ENCODE assay signal across 8 cellular contexts in the genomic region with DNA sequence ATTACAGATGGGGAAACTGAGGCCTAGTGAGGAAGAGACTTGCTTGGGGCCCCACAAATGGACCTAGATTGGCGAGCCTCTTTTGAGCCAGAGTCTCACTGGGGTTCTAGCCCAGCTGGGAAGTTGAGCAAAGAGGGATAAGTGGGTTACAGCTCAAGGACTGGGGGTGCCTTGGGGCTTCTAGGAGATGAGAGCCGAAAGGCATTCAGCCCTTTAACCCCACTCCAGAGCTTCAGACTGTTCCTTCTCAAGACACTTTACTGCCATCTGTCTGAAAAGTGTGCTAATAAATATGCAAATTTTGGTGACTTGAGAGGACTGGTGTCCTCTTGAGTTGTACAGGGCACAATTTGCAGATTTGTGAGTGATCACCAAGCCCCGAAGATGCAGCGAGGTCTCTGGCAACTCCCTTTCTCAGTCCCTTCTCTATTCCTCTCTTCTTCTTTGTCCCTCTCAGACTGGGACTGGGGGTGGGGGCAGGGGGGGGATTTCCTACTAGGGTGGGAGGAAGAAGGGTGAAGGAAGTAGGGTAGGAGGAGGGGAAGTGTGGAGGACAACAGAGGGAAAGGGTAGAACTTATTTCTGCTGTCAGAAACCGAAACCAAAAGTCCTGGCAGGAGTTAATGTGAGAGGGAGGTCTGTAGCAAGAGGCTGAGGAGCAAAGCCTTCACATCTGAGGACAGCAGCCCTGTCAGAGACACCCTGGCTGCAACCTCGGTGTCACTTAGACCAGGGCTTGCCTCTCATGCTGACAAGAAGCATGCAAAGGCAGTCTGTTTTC. TPM values are rescaled to one million over a fixed set of nuclear protein-coding genes. Genes with fewer than 3 reads are reported as not detected.
DNase-seq lines count a peak whose midpoint lies in the region; ATAC-seq and TF ChIP-seq lines count a peak whose summit lies in the region.

No MANE protein-coding gene starts in this region.

- H3K79me2 ChIP-seq in PC-9 (ENCODE audit: low read depth): no peaks in the 10 kb centered on the region

- no peaks in the 10 kb centered on the region for H3K9me2 ChIP-seq in PC-9 (ENCODE audit: insufficient read depth)

- POLR2A ChIA-PET in CD8-positive, alpha-beta memory T cell (lab: Charles Lee): interaction anchor here (0.6 to 3.1 kb wide), 12 partner anchors 8 to 409 kb away, joined by 3 to 36 read pairs (median 8); a partner anchor contains a TSS
- POLR2A ChIA-PET in PC-9 (lab: Charles Lee; ENCODE audit: unreplicated experiment): interaction anchor here (0.6 to 0.7 kb wide), 4 partner anchors 39 to 508 kb away, joined by 4 to 13 read pairs (median 8); a partner anchor contains a TSS

- no peak for TF ChIP-seq CTCF in PC-9 (conservative IDR thresholded peaks at IDR 0.05)
- TF ChIP-seq CTCF in brain microvascular endothelial cell (IDR thresholded peaks at IDR 0.05; ENCODE audit: low read depth, low read length, missing control alignments): no peak
- TF ChIP-seq CTCF in liver (IDR thresholded peaks at IDR 0.05; ENCODE audit: low read depth, low read length, missing input control): no peak

- H3K9me3 ChIP-seq in CD8-positive, alpha-beta memory T cell (ENCODE audit: low read length): no peaks in the 10 kb centered on the region
- no peaks in the 10 kb centered on the region for H3K9me3 ChIP-seq in PC-9 (ENCODE audit: insufficient read depth, low read depth)
- no peaks in the 10 kb centered on the region for H3K9me3 ChIP-seq in liver (ENCODE audit: control insufficient read depth in 4 of 4, low read length in 3 of 4)
- H3K9me3 ChIP-seq in thymus (ENCODE audit: control insufficient read depth): no peaks in the 10 kb centered on the region

- peak; percentile 20 to 55 (median 44) for DNase-seq in CD8-positive, alpha-beta memory T cell
- DNase-seq in PC-9 (no peak), brain microvascular endothelial cell (peak; percentile 28), NCI-H1092 treated with DMSO at 0.1 percent for 48 hours (lab: John Stamatoyannopoulos, UW) (no peak)

- H3K4me1 ChIP-seq in CD8-positive, alpha-beta memory T cell (ENCODE audit: insufficient read depth, low read length): peaks cover 62% of the 10 kb centered on the region
- H3K4me1 ChIP-seq in PC-9 (replicated peaks; ENCODE audit: insufficient read depth): peaks cover 40% of the 10 kb centered on the region
- peaks cover 0 to 19% (median 7%) of the 10 kb centered on the region in 4 donors for H3K4me1 ChIP-seq in liver (ENCODE audit: control insufficient read depth in 4 of 4, insufficient read depth in 4 of 4, low read length in 3 of 4)
- H3K4me1 ChIP-seq in thymus (ENCODE audit: control insufficient read depth, insufficient read depth, low read length): peaks cover 31% of the 10 kb centered on the region

- TF ChIP-seq RAD21 in liver (IDR thresholded peaks at IDR 0.05): peak in 1 of 2 donors; percentile 43

- peaks cover 11% of the 10 kb centered on the region; the same call in 1 of the 2 replicates for H3F3A ChIP-seq in PC-9 (ENCODE audit: insufficient read depth, low read depth)

- WGBS in liver: 51% methylated on average over 6 of the region's 6 CpGs
- 9% methylated on average over 6 of the region's 6 CpGs for WGBS in thymus

- H4K20me1 ChIP-seq in PC-9 (ENCODE audit: insufficient read depth): no peaks in the 10 kb centered on the region

- H3K4me3 Mint-ChIP-seq in CD8-positive, alpha-beta memory T cell: peak overlapping the region; percentile 78 to 94 (median 87)

- peak; percentile 26 for ATAC-seq in GM21447 (IDR thresholded peaks at IDR 0.05; ENCODE audit: unreplicated experiment)
- no peak for ATAC-seq in HG02763 (IDR thresholded peaks at IDR 0.05; ENCODE audit: unreplicated experiment)

- peaks cover 66 to 76% (median 71%) of the 10 kb centered on the region in 3 donors for H3K4me1 Mint-ChIP-seq in CD8-positive, alpha-beta memory T cell

- peak overlapping the region; percentile 59 for H3K27ac ChIP-seq in CD8-positive, alpha-beta memory T cell (ENCODE audit: low read depth, low read length)
- no peak overlapping the region for H3K27ac ChIP-seq in PC-9
- no peak overlapping the region for H3K27ac ChIP-seq in brain microvascular endothelial cell
- peak overlapping the region; percentile 76 to 88 for H3K27ac ChIP-seq in liver (ENCODE audit: low read depth in 1 of 2, low read length in 2 of 2)
- peak overlapping the region; percentile 91 for H3K27ac ChIP-seq in thymus (ENCODE audit: low read depth)

- BruUV-seq in PC-9 (replicated peaks; lab: Mats Ljungman, UMichigan): no TSS peak

- H3K27ac Mint-ChIP-seq in CD8-positive, alpha-beta memory T cell: peak overlapping the region; percentile 95 to 99 (median 98)

- H3K27me3 Mint-ChIP-seq in CD8-positive, alpha-beta memory T cell: no peaks in the 10 kb centered on the region

- no peak overlapping the region for H2AFZ ChIP-seq in PC-9

- peak overlapping the region in 1 of 2 donors; percentile 47 for H3K9ac ChIP-seq in liver (ENCODE audit: low read depth in 1 of 2, low read length in 2 of 2)

- peaks cover 0 to 5% (median 0%) of the 10 kb centered on the region in 3 donors for H3K36me3 Mint-ChIP-seq in CD8-positive, alpha-beta memory T cell

- intact Hi-C loops in PC-9 (cut with micrococcal nuclease; ENCODE audit: unreplicated experiment): loop anchor here (2.0 kb wide), 2 partner anchors 43 to 55 kb away; a partner anchor contains a TSS

- peaks cover 0 to 2% (median 0%) of the 10 kb centered on the region in 5 donors for H3K9me3 Mint-ChIP-seq in CD8-positive, alpha-beta memory T cell

- CTCF ChIA-PET in CD8-positive, alpha-beta memory T cell (lab: Charles Lee): interaction anchor here (1.4 to 5.7 kb wide), 14 partner anchors 8 to 732 kb away, joined by 3 to 62 read pairs (median 8); a partner anchor contains a TSS
- CTCF ChIA-PET in PC-9 (lab: Charles Lee): no interaction called here

- no peaks in the 10 kb centered on the region for H3K27me3 ChIP-seq in CD8-positive, alpha-beta memory T cell (ENCODE audit: insufficient read depth, low read length, poor library complexity, severe bottlenecking)
- H3K27me3 ChIP-seq in PC-9 (ENCODE audit: insufficient read depth, low read depth) (no peaks in the 10 kb centered on the region), brain microvascular endothelial cell (replicated peaks) (no peaks in the 10 kb centered on the region), liver (ENCODE audit: control insufficient read depth in 4 of 4, insufficient read depth in 4 of 4, low read length in 3 of 4) (no peaks in the 10 kb centered on the region), thymus (ENCODE audit: control insufficient read depth, insufficient read depth) (no peaks in the 10 kb centered on the region)

- in situ Hi-C loops in brain microvascular endothelial cell (cut with HindIII; ENCODE audit: low pct_ligation_motif_present, low sequenced_read_pairs): no loop called here

- H3K4me2 ChIP-seq in PC-9: peak overlapping the region; percentile 13; the same call in 1 of the 2 replicates

- no peaks in the 10 kb centered on the region for H3K36me3 ChIP-seq in CD8-positive, alpha-beta memory T cell (ENCODE audit: insufficient read depth, low read length)
- H3K36me3 ChIP-seq in PC-9 (ENCODE audit: low read depth): no peaks in the 10 kb centered on the region
- H3K36me3 ChIP-seq in brain microvascular endothelial cell (replicated peaks): no peaks in the 10 kb centered on the region
- no peaks in the 10 kb centered on the region for H3K36me3 ChIP-seq in liver (ENCODE audit: control insufficient read depth in 4 of 4, insufficient read depth in 3 of 4, low read depth in 1 of 4, low read length in 3 of 4)
- no peaks in the 10 kb centered on the region for H3K36me3 ChIP-seq in thymus (ENCODE audit: control insufficient read depth, insufficient read depth)

- peak overlapping the region; percentile 52 for H3K4me3 ChIP-seq in CD8-positive, alpha-beta memory T cell (ENCODE audit: low read length)
- H3K4me3 ChIP-seq in PC-9 (no peak overlapping the region), brain microvascular endothelial cell (ENCODE audit: low read depth, low read length) (no peak overlapping the region), liver (ENCODE audit: low read depth in 1 of 3, low read length in 3 of 3) (no peak overlapping the region), thymus (ENCODE audit: low read length) (peak overlapping the region; percentile 48)

TF ChIP-seq in liver, 16 proteins besides CTCF, POLR2A, EP300 and RAD21 (continues in another document):
- TF ChIP-seq GABPA (IDR thresholded peaks at IDR 0.05 in 1 of 2, conservative IDR thresholded peaks at IDR 0.05 in 1 of 2) (no peak), RXRA (IDR thresholded peaks at IDR 0.05) (no peak), NR2F2 (IDR thresholded peaks at IDR 0.05) (no peak)
- TF ChIP-seq, protein P1, sequence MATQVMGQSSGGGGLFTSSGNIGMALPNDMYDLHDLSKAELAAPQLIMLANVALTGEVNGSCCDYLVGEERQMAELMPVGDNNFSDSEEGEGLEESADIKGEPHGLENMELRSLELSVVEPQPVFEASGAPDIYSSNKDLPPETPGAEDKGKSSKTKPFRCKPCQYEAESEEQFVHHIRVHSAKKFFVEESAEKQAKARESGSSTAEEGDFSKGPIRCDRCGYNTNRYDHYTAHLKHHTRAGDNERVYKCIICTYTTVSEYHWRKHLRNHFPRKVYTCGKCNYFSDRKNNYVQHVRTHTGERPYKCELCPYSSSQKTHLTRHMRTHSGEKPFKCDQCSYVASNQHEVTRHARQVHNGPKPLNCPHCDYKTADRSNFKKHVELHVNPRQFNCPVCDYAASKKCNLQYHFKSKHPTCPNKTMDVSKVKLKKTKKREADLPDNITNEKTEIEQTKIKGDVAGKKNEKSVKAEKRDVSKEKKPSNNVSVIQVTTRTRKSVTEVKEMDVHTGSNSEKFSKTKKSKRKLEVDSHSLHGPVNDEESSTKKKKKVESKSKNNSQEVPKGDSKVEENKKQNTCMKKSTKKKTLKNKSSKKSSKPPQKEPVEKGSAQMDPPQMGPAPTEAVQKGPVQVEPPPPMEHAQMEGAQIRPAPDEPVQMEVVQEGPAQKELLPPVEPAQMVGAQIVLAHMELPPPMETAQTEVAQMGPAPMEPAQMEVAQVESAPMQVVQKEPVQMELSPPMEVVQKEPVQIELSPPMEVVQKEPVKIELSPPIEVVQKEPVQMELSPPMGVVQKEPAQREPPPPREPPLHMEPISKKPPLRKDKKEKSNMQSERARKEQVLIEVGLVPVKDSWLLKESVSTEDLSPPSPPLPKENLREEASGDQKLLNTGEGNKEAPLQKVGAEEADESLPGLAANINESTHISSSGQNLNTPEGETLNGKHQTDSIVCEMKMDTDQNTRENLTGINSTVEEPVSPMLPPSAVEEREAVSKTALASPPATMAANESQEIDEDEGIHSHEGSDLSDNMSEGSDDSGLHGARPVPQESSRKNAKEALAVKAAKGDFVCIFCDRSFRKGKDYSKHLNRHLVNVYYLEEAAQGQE (IDR thresholded peaks at IDR 0.05): no peak

RNA-seq across cellular contexts. Expression of a gene that starts 16.2 kb away (rescaled TPM):
- total RNA-seq in CD8-positive, alpha-beta memory T cell: 1 to 10 TPM; 3.0 TPM
- polyA plus RNA-seq in CD8-positive, alpha-beta memory T cell: 2.4 TPM
- total RNA-seq in PC-9 (2021) (14.2 and 17.5 TPM in 2 replicates), liver (1 to 10 TPM in 1 of 2 donors, under 1 TPM in 1; 0.65 to 1.0 TPM)
- polyA plus RNA-seq in liver (under 1 TPM; 0.32 to 0.53 TPM), thymus (3.6 TPM)

RNA-seq across cellular contexts. Expression of a gene that starts 53.8 kb away (rescaled TPM):
- total RNA-seq in CD8-positive, alpha-beta memory T cell: 10 to 100 TPM; 15.8 to 16.1 TPM
- polyA plus RNA-seq in CD8-positive, alpha-beta memory T cell: 33.3 TPM
- total RNA-seq in PC-9 (2021) (7.5 and 7.9 TPM in 2 replicates), liver (10 to 100 TPM; 10.2 to 11.3 TPM)
- polyA plus RNA-seq in liver (1 to 10 TPM; 2.0 to 6.9 TPM), thymus (18.7 TPM)

Comparison
In these comparisons a context has a peak if more than half of its experiments do, and no peak if none do; other contexts are left out.
1. DNase-seq: peak in CD8-positive, alpha-beta memory T cell (5 of 5) and brain microvascular endothelial cell (single experiment); none in PC-9 (0 of 2) and NCI-H1092 treated with DMSO at 0.1 percent for 48 hours (single experiment).
2. H3K27ac ChIP-seq: peak in CD8-positive, alpha-beta memory T cell (single experiment), liver (2 of 2) and thymus (single experiment); none in PC-9 (single experiment) and brain microvascular endothelial cell (single experiment).
3. H3K4me3 ChIP-seq: peak in CD8-positive, alpha-beta memory T cell (single experiment) and thymus (single experiment); none in PC-9 (single experiment), brain microvascular endothelial cell (single experiment) and liver (0 of 3).